1 cellular context compared by ENCODE assay signal in the genomic region with DNA sequence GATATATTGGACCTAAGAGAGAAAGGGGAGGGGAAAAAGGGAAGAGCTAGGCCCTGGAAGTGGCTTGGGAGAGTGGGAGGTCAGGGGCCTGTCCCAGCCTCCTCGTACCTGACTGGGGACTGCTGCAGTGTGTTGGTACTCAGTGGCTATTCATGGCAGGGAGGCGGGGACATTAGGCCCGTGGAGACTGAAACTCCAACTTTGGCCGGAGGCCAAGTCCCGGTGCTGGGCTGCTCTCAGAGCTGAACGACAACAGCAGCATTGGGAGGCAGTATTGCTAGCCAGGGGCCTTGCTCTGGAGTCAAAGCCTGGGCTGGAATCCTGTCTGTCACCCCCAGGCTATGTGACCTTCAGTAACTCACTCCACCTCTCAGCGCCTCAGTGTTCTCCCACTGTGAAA.
TF ChIP-seq lines count a peak whose summit lies in the region.

No MANE protein-coding gene starts in this region.

TF ChIP-seq in GM23338, 12 proteins besides CTCF, POLR2A, EP300 and RAD21 (continued from another document):
- TF ChIP-seq, protein P1, sequence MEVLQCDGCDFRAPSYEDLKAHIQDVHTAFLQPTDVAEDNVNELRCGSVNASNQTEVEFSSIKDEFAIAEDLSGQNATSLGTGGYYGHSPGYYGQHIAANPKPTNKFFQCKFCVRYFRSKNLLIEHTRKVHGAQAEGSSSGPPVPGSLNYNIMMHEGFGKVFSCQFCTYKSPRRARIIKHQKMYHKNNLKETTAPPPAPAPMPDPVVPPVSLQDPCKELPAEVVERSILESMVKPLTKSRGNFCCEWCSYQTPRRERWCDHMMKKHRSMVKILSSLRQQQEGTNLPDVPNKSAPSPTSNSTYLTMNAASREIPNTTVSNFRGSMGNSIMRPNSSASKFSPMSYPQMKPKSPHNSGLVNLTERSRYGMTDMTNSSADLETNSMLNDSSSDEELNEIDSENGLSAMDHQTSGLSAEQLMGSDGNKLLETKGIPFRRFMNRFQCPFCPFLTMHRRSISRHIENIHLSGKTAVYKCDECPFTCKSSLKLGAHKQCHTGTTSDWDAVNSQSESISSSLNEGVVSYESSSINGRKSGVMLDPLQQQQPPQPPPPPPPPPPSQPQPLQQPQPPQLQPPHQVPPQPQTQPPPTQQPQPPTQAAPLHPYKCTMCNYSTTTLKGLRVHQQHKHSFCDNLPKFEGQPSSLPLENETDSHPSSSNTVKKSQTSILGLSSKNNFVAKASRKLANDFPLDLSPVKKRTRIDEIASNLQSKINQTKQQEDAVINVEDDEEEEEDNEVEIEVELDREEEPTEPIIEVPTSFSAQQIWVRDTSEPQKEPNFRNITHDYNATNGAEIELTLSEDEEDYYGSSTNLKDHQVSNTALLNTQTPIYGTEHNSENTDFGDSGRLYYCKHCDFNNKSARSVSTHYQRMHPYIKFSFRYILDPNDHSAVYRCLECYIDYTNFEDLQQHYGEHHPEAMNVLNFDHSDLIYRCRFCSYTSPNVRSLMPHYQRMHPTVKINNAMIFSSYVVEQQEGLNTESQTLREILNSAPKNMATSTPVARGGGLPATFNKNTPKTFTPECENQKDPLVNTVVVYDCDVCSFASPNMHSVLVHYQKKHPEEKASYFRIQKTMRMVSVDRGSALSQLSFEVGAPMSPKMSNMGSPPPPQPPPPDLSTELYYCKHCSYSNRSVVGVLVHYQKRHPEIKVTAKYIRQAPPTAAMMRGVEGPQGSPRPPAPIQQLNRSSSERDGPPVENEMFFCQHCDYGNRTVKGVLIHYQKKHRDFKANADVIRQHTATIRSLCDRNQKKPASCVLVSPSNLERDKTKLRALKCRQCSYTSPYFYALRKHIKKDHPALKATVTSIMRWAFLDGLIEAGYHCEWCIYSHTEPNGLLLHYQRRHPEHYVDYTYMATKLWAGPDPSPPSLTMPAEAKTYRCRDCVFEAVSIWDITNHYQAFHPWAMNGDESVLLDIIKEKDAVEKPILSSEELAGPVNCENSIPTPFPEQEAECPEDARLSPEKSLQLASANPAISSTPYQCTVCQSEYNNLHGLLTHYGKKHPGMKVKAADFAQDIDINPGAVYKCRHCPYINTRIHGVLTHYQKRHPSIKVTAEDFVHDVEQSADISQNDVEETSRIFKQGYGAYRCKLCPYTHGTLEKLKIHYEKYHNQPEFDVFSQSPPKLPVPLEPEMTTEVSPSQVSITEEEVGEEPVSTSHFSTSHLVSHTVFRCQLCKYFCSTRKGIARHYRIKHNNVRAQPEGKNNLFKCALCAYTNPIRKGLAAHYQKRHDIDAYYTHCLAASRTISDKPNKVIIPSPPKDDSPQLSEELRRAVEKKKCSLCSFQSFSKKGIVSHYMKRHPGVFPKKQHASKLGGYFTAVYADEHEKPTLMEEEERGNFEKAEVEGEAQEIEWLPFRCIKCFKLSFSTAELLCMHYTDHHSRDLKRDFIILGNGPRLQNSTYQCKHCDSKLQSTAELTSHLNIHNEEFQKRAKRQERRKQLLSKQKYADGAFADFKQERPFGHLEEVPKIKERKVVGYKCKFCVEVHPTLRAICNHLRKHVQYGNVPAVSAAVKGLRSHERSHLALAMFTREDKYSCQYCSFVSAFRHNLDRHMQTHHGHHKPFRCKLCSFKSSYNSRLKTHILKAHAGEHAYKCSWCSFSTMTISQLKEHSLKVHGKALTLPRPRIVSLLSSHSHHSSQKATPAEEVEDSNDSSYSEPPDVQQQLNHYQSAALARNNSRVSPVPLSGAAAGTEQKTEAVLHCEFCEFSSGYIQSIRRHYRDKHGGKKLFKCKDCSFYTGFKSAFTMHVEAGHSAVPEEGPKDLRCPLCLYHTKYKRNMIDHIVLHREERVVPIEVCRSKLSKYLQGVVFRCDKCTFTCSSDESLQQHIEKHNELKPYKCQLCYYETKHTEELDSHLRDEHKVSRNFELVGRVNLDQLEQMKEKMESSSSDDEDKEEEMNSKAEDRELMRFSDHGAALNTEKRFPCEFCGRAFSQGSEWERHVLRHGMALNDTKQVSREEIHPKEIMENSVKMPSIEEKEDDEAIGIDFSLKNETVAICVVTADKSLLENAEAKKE (CRISPR knock-in tag; IDR thresholded peaks at IDR 0.05), result no peak
- no peak for TF ChIP-seq EZH2 (IDR thresholded peaks at IDR 0.05; ENCODE audit: low read depth, unreplicated experiment)
- TF ChIP-seq STAT1 (IDR thresholded peaks at IDR 0.05; ENCODE audit: unreplicated experiment), result no peak
TF ChIP-seq in GM23338: peak in this region for 0.
